Comparison of ENCODE assay signal across 9 cellular contexts in the genomic region with DNA sequence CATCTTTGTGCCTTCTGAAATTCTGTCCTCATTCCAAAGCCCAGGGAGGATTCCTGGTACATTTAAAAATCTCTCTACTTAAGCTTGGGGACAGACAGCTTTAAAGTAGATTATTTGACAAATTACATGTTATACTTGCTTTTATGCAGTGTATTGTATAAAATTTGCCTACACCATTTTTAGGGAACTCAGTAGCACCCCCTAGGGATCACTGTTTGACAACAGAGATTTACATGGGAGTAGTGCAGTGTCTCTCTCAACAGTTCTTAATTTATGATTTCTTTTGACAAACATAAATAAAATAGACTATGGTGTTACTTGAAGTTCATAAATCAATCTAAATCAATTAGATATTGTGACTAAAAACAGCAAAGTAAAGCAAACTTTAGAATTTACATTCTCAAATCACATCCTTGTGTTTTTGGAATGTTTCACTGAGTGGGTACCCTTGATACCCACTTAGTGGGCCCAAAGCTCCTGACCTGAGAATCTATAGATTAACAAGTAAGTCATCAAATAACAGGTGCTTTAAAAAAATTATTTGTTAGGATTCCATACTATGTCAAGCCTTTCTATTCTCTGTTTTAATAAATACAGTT.
DNase-seq lines count a peak whose midpoint lies in the region; ATAC-seq and TF ChIP-seq lines count a peak whose summit lies in the region.
"Had no signal": no experiment of that assay in that cellular context is flagged by ENCODE, and none has a peak within 500 bp of the region (broad histone marks: within the 10 kb centered on the region; RNA-seq: fewer than 3 reads in every experiment).

No MANE protein-coding gene starts in this region.

- peaks cover 0 to 5% (median 0%) of the 10 kb centered on the region in 3 donors for H3K4me1 ChIP-seq in esophagus squamous epithelium
- H3K4me1 ChIP-seq in colonic mucosa, result no peaks in the 10 kb centered on the region

- H3K4me3 ChIP-seq in esophagus squamous epithelium (no peak overlapping the region), colonic mucosa (no peak overlapping the region)

- intact Hi-C loops in esophagus squamous epithelium (cut with DNase I), result no loop called here
- intact Hi-C loops in colonic mucosa (cut with DNase I), result no loop called here

- no peaks in the 10 kb centered on the region for H3K27me3 Mint-ChIP-seq in stimulated activated naive B cell treated with anti-CD40 and anti-IgM and Interleukin-4, amounts not matched to agents 10 μg/mL and 1 μg/mL and 100 μg/mL, for 72 hours

- H3K9me3 ChIP-seq in esophagus squamous epithelium, result no peaks in the 10 kb centered on the region
- no peaks in the 10 kb centered on the region for H3K9me3 ChIP-seq in colonic mucosa

- H3K27me3 ChIP-seq in esophagus squamous epithelium (no peaks in the 10 kb centered on the region), colonic mucosa (no peaks in the 10 kb centered on the region)

- DNase-seq in NCI-H524 (lab: John Stamatoyannopoulos, UW), result peak; percentile 40 to 62
- DNase-seq in NCI-H524 treated with DMSO at 0.1 percent for 48 hours (lab: John Stamatoyannopoulos, UW), result no peak
- peak; percentile 60 for DNase-seq in NCI-H69 (lab: John Stamatoyannopoulos, UW)
- peak; percentile 69 for DNase-seq in dermis blood vessel endothelial cell
- peak; percentile 30 for DNase-seq in pons (ENCODE audit: low spot score)
- DNase-seq in stimulated activated naive B cell treated with anti-CD40 and anti-IgM and Interleukin-4, amounts not matched to agents 10 μg/mL and 1 μg/mL and 100 μg/mL, for 72 hours, result no peak
- DNase-seq in esophagus squamous epithelium (lab: John Stamatoyannopoulos, UW), result no peak
- DNase-seq in colonic mucosa, result no peak
- DNase-seq: activated CD4-positive, alpha-beta T cell treated with anti-CD3 and anti-CD28 coated beads, Interleukin-2, amount 50 U/mL, for 1 hour had no signal

- TF ChIP-seq CTCF in esophagus squamous epithelium (IDR thresholded peaks at IDR 0.05) (peak in 1 of 6 experiments; percentile 44), colonic mucosa (IDR thresholded peaks at IDR 0.05) (no peak)

- H3K9me3 Mint-ChIP-seq in stimulated activated naive B cell treated with anti-CD40 and anti-IgM and Interleukin-4, amounts not matched to agents 10 μg/mL and 1 μg/mL and 100 μg/mL, for 72 hours, result peaks cover 11 to 13% of the 10 kb centered on the region in 2 donors

- no peak for TF ChIP-seq POLR2A in esophagus squamous epithelium (IDR thresholded peaks at IDR 0.05)

- no peaks in the 10 kb centered on the region for H3K4me1 Mint-ChIP-seq in stimulated activated naive B cell treated with anti-CD40 and anti-IgM and Interleukin-4, amounts not matched to agents 10 μg/mL and 1 μg/mL and 100 μg/mL, for 72 hours

- no peak overlapping the region for H3K27ac ChIP-seq in esophagus squamous epithelium
- H3K27ac ChIP-seq in colonic mucosa, result no peak overlapping the region

- H3K4me3 Mint-ChIP-seq in stimulated activated naive B cell treated with anti-CD40 and anti-IgM and Interleukin-4, amounts not matched to agents 10 μg/mL and 1 μg/mL and 100 μg/mL, for 72 hours, result no peak overlapping the region

- H3K36me3 ChIP-seq in esophagus squamous epithelium (no peaks in the 10 kb centered on the region), colonic mucosa (no peaks in the 10 kb centered on the region)

- H3K27ac Mint-ChIP-seq in stimulated activated naive B cell treated with anti-CD40 and anti-IgM and Interleukin-4, amounts not matched to agents 10 μg/mL and 1 μg/mL and 100 μg/mL, for 72 hours, result no peak overlapping the region

- no peak overlapping the region for H3K9ac ChIP-seq in colonic mucosa (ENCODE audit: low read depth in 2 of 2, low read length in 2 of 2)

- no peak for ATAC-seq in stimulated activated naive B cell treated with anti-CD40 and anti-IgM and Interleukin-4, amounts not matched to agents 10 μg/mL and 1 μg/mL and 100 μg/mL, for 72 hours (replicated peaks)

- H3K36me3 Mint-ChIP-seq in stimulated activated naive B cell treated with anti-CD40 and anti-IgM and Interleukin-4, amounts not matched to agents 10 μg/mL and 1 μg/mL and 100 μg/mL, for 72 hours, result no peaks in the 10 kb centered on the region

Comparison
In these comparisons a context has a peak if more than half of its experiments do, and no peak if none do; other contexts are left out.
1. DNase-seq: peak in NCI-H524 (2 of 2), NCI-H69 (single experiment), dermis blood vessel endothelial cell (single experiment) and pons (single experiment); none in NCI-H524 treated with DMSO at 0.1 percent for 48 hours (single experiment), stimulated activated naive B cell treated with anti-CD40 and anti-IgM and Interleukin-4, amounts not matched to agents 10 μg/mL and 1 μg/mL and 100 μg/mL, for 72 hours (single experiment), esophagus squamous epithelium (single experiment) and colonic mucosa (single experiment).